20 cellular contexts compared by ENCODE assay signal in the genomic region with DNA sequence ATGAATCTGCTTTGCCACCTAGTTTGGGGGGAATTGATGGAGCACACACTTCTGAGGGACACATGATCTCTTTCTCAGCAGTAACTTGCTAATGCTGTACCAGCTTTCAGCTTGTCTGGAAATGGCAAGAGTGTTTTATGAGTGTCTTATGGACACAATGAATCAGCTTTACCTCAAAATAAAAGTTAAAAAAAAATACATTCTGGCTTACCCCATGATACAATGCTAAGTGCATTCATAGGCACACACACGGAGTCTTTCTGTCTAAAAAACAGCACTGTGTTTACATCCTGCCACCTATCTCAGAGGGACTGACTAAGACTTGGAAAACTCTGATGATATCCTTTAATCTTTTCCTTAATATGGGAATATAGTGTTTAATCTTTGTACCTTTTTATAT.
A peak's percentile ranks its signal among the peaks of the same experiment; 100 is the strongest.
DNase-seq lines count a peak whose midpoint lies in the region; ATAC-seq, FAIRE-seq and TF ChIP-seq lines count a peak whose summit lies in the region.
"Had no signal": no experiment of that assay in that cellular context is flagged by ENCODE, and none has a peak within 500 bp of the region (broad histone marks: within the 10 kb centered on the region; RNA-seq: fewer than 3 reads in every experiment).

No MANE protein-coding gene starts in this region.

- H4K20me1 ChIP-seq in astrocyte (ENCODE audit: insufficient read depth, low read length) = no peaks in the 10 kb centered on the region

- H3K9me3 ChIP-seq in astrocyte (ENCODE audit: insufficient read depth, low read depth, low read length) (no peaks in the 10 kb centered on the region), gastroesophageal sphincter (no peaks in the 10 kb centered on the region), tibial artery (no peaks in the 10 kb centered on the region)
- H3K9me3 ChIP-seq: right lobe of liver had no signal

- H3K4me3 ChIP-seq in astrocyte (ENCODE audit: insufficient read depth, low read depth, low read length) (no peak overlapping the region), gastroesophageal sphincter (no peak overlapping the region), tibial artery (no peak overlapping the region)
- H3K4me3 ChIP-seq: right lobe of liver had no signal

- H3K4me1 ChIP-seq in astrocyte (ENCODE audit: insufficient read depth, low read length) = peaks cover 12% of the 10 kb centered on the region
- H3K4me1 ChIP-seq in gastroesophageal sphincter = peaks cover 0 to 24% (median 9%) of the 10 kb centered on the region in 3 donors
- peaks cover 0 to 50% (median 29%) of the 10 kb centered on the region in 4 donors for H3K4me1 ChIP-seq in tibial artery
- H3K4me1 ChIP-seq: right lobe of liver had no signal

- no peaks in the 10 kb centered on the region for H3K36me3 Mint-ChIP-seq in HFFc6 (ENCODE audit: low read depth)
- no peaks in the 10 kb centered on the region for H3K36me3 Mint-ChIP-seq in astrocyte (ENCODE audit: low read depth, unreplicated experiment)
- H3K36me3 Mint-ChIP-seq: activated naive CD8-positive, alpha-beta T cell; CD14-positive monocyte had no signal

- no peak for ATAC-seq in gastroesophageal sphincter
- no peak for ATAC-seq in HG03457 (IDR thresholded peaks at IDR 0.05; ENCODE audit: unreplicated experiment)

- peaks cover 52% of the 10 kb centered on the region for H3K4me1 Mint-ChIP-seq in HFFc6 (ENCODE audit: low read depth)
- H3K4me1 Mint-ChIP-seq in astrocyte (ENCODE audit: low read depth, unreplicated experiment) = peaks cover 39% of the 10 kb centered on the region
- H3K4me1 Mint-ChIP-seq: CD14-positive monocyte; central memory CD8-positive, alpha-beta T cell; immature natural killer cell had no signal

- no peak for TF ChIP-seq EP300 in gastroesophageal sphincter (IDR thresholded peaks at IDR 0.05)

- no peak overlapping the region for H3K4me2 ChIP-seq in astrocyte (ENCODE audit: low read length)

- H3K36me3 ChIP-seq in astrocyte (ENCODE audit: insufficient read depth, low read length) (no peaks in the 10 kb centered on the region), gastroesophageal sphincter (no peaks in the 10 kb centered on the region), tibial artery (no peaks in the 10 kb centered on the region)
- H3K36me3 ChIP-seq: right lobe of liver had no signal

- peak; percentile 43 for FAIRE-seq in astrocyte (lab: Jason Lieb, UNC)
- FAIRE-seq: endometrium, GM19239 had no signal

- H3K4me3 Mint-ChIP-seq in HFFc6 (peak overlapping the region; percentile 72; the same call in 1 of the 2 replicates), astrocyte (ENCODE audit: unreplicated experiment) (no peak overlapping the region)
- H3K4me3 Mint-ChIP-seq: activated naive CD8-positive, alpha-beta T cell; activated T-cell treated with anti-CD3 and anti-CD28 coated beads, Interleukin-2, amount 50 U/mL, for 24 hours; CD14-positive monocyte; central memory CD8-positive, alpha-beta T cell; immature natural killer cell had no signal

- intact Hi-C loops in tibial artery (cut with DNase I; ENCODE audit: low total_unique reads) = no loop called here

- DNase-seq in HFFc6 (peak; percentile 35), astrocyte (ENCODE audit: low read depth) (peak; percentile 5), tibial artery (no peak), occipital lobe (lab: John Stamatoyannopoulos, UW) (no peak), NCI-H82 (lab: John Stamatoyannopoulos, UW) (no peak)
- DNase-seq: activated CD4-positive, alpha-beta T cell treated with anti-CD3 and anti-CD28 coated beads, Interleukin-2, amount 50 U/mL, for 4 hours; activated T-cell treated with anti-CD3 and anti-CD28 coated beads, Interleukin-2, amount 50 U/mL, for 24 hours; DMS153; immature natural killer cell; KG1; NCI-H2171 treated with DMSO at 0.1 percent for 48 hours; right lobe of liver; SW 1271 had no signal

- H3K27me3 Mint-ChIP-seq in HFFc6 (ENCODE audit: insufficient read depth) = no peaks in the 10 kb centered on the region
- no peaks in the 10 kb centered on the region for H3K27me3 Mint-ChIP-seq in astrocyte (ENCODE audit: low read depth, unreplicated experiment)
- H3K27me3 Mint-ChIP-seq: activated naive CD8-positive, alpha-beta T cell; activated T-cell treated with anti-CD3 and anti-CD28 coated beads, Interleukin-2, amount 50 U/mL, for 24 hours; central memory CD8-positive, alpha-beta T cell had no signal

- H3K79me2 ChIP-seq in astrocyte (ENCODE audit: insufficient read depth, low read length) = no peaks in the 10 kb centered on the region

- no peak overlapping the region for H2AFZ ChIP-seq in astrocyte (ENCODE audit: low read depth, low read length)

- H3K9ac ChIP-seq in astrocyte (ENCODE audit: low read length) = peak overlapping the region; percentile 27

- no peak for TF ChIP-seq CTCF in HFFc6 (IDR thresholded peaks at IDR 0.05)
- TF ChIP-seq CTCF in astrocyte (IDR thresholded peaks at IDR 0.05; ENCODE audit: insufficient read depth, low read depth, low read length) = no peak
- TF ChIP-seq CTCF in gastroesophageal sphincter (IDR thresholded peaks at IDR 0.05) = no peak
- TF ChIP-seq CTCF in tibial artery (IDR thresholded peaks at IDR 0.05) = no peak

- no peak for TF ChIP-seq POLR2A in gastroesophageal sphincter (IDR thresholded peaks at IDR 0.05)

- H3K27me3 ChIP-seq in astrocyte (ENCODE audit: insufficient read depth, low read length) (no peaks in the 10 kb centered on the region), gastroesophageal sphincter (no peaks in the 10 kb centered on the region), tibial artery (no peaks in the 10 kb centered on the region)
- H3K27me3 ChIP-seq: right lobe of liver had no signal

- WGBS in gastroesophageal sphincter (ENCODE audit: low coverage in 1 of 2), 2 donors = 50 to 57% methylated on average over 1 of the region's 1 CpG

- H3K27ac ChIP-seq in astrocyte (ENCODE audit: low read depth, low read length) (peak overlapping the region; percentile 68), gastroesophageal sphincter (peak overlapping the region in 3 of 4 donors; percentile 54 to 66 (median 57)), tibial artery (peak overlapping the region; percentile 65 to 74)
- H3K27ac ChIP-seq: right lobe of liver had no signal

- H3K9me3 Mint-ChIP-seq in HFFc6 (no peaks in the 10 kb centered on the region), astrocyte (ENCODE audit: unreplicated experiment) (no peaks in the 10 kb centered on the region)

- H3K27ac Mint-ChIP-seq in HFFc6 (peak overlapping the region; percentile 92), astrocyte (ENCODE audit: unreplicated experiment) (peak overlapping the region; percentile 99)
- H3K27ac Mint-ChIP-seq: activated naive CD8-positive, alpha-beta T cell; activated T-cell treated with anti-CD3 and anti-CD28 coated beads, Interleukin-2, amount 50 U/mL, for 24 hours; CD14-positive monocyte; immature natural killer cell had no signal

Comparison
In these comparisons a context has a peak if more than half of its experiments do, and no peak if none do; other contexts are left out.
1. DNase-seq: peak in HFFc6 (single experiment) and astrocyte (single experiment); none in tibial artery (0 of 2), occipital lobe (single experiment) and NCI-H82 (single experiment).
2. Peak in every context shown above with its lines, with median percentiles within 50 percentile points of each other: H3K27ac ChIP-seq.